21 cellular contexts compared by ENCODE assay signal in the genomic region with DNA sequence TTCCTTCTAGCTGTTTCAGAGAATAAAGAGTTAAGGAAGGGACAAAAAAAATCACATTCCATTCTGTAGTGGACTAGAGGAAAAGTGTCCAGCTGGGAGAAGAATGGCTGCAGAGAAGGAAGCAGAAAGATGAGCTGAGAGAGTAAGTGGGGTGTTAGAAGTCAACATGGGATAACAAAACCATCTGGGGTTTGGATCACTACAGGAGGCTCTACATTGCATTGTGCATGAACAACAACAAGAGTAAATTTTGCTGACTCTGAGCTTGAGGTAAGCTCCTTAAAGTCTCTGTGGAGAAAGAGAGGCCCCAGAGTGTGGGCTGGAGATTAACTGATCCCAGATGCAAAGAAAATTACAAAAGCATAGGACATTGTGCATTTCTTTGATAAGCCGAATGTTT.
"Had no signal": no experiment of that assay in that cellular context is flagged by ENCODE, and none has a peak within 500 bp of the region (broad histone marks: within the 10 kb centered on the region; RNA-seq: fewer than 3 reads in every experiment).

No MANE protein-coding gene starts in this region.

- H3K36me3 ChIP-seq: colonic mucosa, esophagus muscularis mucosa, gastroesophageal sphincter, heart right ventricle, prostate gland, suprapubic skin, transverse colon had no signal

- H3K9me3 ChIP-seq: colonic mucosa, esophagus muscularis mucosa, gastroesophageal sphincter, heart right ventricle, prostate gland, suprapubic skin, transverse colon had no signal

- H3K27ac ChIP-seq: colonic mucosa, esophagus muscularis mucosa, gastroesophageal sphincter, heart right ventricle, prostate gland, skin epidermis, suprapubic skin, transverse colon had no signal

- H3K27me3 ChIP-seq: colonic mucosa, gastroesophageal sphincter, suprapubic skin, transverse colon had no signal

- H3K4me1 ChIP-seq: colonic mucosa, esophagus muscularis mucosa, gastroesophageal sphincter, heart right ventricle, prostate gland, suprapubic skin, transverse colon had no signal

- ATAC-seq: gastroesophageal sphincter; heart right ventricle; left ventricle myocardium superior; right cardiac atrium; stimulated activated naive CD8-positive, alpha-beta T cell treated with anti-CD3 and anti-CD28 coated beads, Interleukin-15, amount 100 ng/mL, for 72 hours had no signal

- H3K4me3 ChIP-seq: colonic mucosa, esophagus muscularis mucosa, gastroesophageal sphincter, heart right ventricle, prostate gland, skin epidermis, suprapubic skin, transverse colon had no signal

- DNase-seq: activated B cell treated with CpG ODN at 0.5 μM for 24 hours; activated CD4-positive, alpha-beta memory T cell treated with anti-CD3 and anti-CD28 coated beads, Interleukin-2, amount 10 ng/mL, durations not matched to agents 7 days and 5 days; activated CD4-positive, alpha-beta T cell treated with anti-CD3 and anti-CD28 coated beads for 4 hours; activated naive CD4-positive, alpha-beta T cell treated with Interleukin-2 at 50 U/mL for 16 hours; activated T-cell treated with anti-CD3 and anti-CD28 coated beads, Interleukin-2, amount 50 U/mL, for 24 hours; central memory CD4-positive, alpha-beta T cell; colonic mucosa; heart right ventricle; immature natural killer cell; kidney glomerular epithelial cell; left ventricle myocardium superior; right cardiac atrium; stimulated activated CD4-positive, alpha-beta T cell treated with anti-CD3 and anti-CD28 coated beads, Interleukin-15, amount 100 ng/mL, for 24 hours; stimulated activated CD4-positive, alpha-beta T cell treated with anti-CD3 and anti-CD28 coated beads, Interleukin-2, amount 100 ng/mL, for 48 hours; stimulated activated naive CD8-positive, alpha-beta T cell treated with anti-CD3 and anti-CD28 coated beads, Interleukin-15, amount 100 ng/mL, for 72 hours; transverse colon had no signal
